1 cellular context compared by ENCODE assay signal in genomic region chr14:95157195-95157986, GRCh38.
TF ChIP-seq lines count a peak whose summit lies in the region.

DICER1 (minus strand) TSS chr14:95157529; CDS start chr14:95133458, 24,071 bp downstream.

TF ChIP-seq in HepG2, 621 proteins besides CTCF, POLR2A, EP300 and RAD21 (continued from another document and continues in another):
- TF ChIP-seq REST (IDR thresholded peaks at IDR 0.05; ENCODE audit: borderline replicate concordance in 1 of 2, low read depth in 1 of 2, low read length in 2 of 2) (peak in 1 of 2 experiments; percentile 38; a peak in 1 of 4 replicates), ZNF792 (CRISPR knock-in tag; IDR thresholded peaks at IDR 0.05) (peak; percentile 52; the same call in 1 of the 2 replicates), MTA3 (CRISPR knock-in tag; IDR thresholded peaks at IDR 0.05) (no peak), ZNF382 (CRISPR knock-in tag; IDR thresholded peaks at IDR 0.05; ENCODE audit: borderline replicate concordance) (no peak), ZNF782 (CRISPR knock-in tag; IDR thresholded peaks at IDR 0.05; ENCODE audit: borderline replicate concordance) (no peak; the same call in 1 of the 2 replicates), SYNCRIP (IDR thresholded peaks at IDR 0.05; ENCODE audit: insufficient read depth, low read depth, low read length) (no peak), NBN (conservative IDR thresholded peaks at IDR 0.05) (no peak), DNMT3B (CRISPR knock-in tag; conservative IDR thresholded peaks at IDR 0.05) (no peak), ZKSCAN1 (IDR thresholded peaks at IDR 0.05; ENCODE audit: low read length) (no peak), WIZ (CRISPR knock-in tag; IDR thresholded peaks at IDR 0.05) (no peak), ZNF800 (CRISPR knock-in tag; IDR thresholded peaks at IDR 0.05) (0 out of 2 replicates have a peak, but pooled peaks have one; percentile 23), ZC3H4 (CRISPR knock-in tag; IDR thresholded peaks at IDR 0.05; ENCODE audit: borderline replicate concordance) (no peak), ZC3H13 (CRISPR knock-in tag; IDR thresholded peaks at IDR 0.05) (peak; percentile 8; the same call in 1 of the 2 replicates), HDAC1 (CRISPR knock-in tag; IDR thresholded peaks at IDR 0.05) (peak; percentile 65), NFKB2 (CRISPR knock-in tag; IDR thresholded peaks at IDR 0.05; ENCODE audit: borderline replicate concordance) (no peak), ZNF709 (CRISPR knock-in tag; IDR thresholded peaks at IDR 0.05) (peak; percentile 64; the same call in 1 of the 2 replicates), FOSL2 (CRISPR knock-in tag; IDR thresholded peaks at IDR 0.05) (0 out of 2 replicates have a peak, but pooled peaks have one; percentile 17), ZNF546 (CRISPR knock-in tag; conservative IDR thresholded peaks at IDR 0.05) (no peak), ZNF644 (CRISPR knock-in tag; IDR thresholded peaks at IDR 0.05; ENCODE audit: low read depth) (no peak; the same call in 1 of the 2 replicates), POGZ (CRISPR knock-in tag; IDR thresholded peaks at IDR 0.05) (peak; percentile 60; the same call in 1 of the 2 replicates), HNF4A (CRISPR knock-in tag; IDR thresholded peaks at IDR 0.05) (0 out of 2 replicates have a peak, but pooled peaks have one; percentile 24), ZNF777 (CRISPR knock-in tag; IDR thresholded peaks at IDR 0.05) (0 out of 2 replicates have a peak, but pooled peaks have one; percentile 13), ZBTB3 (CRISPR knock-in tag; IDR thresholded peaks at IDR 0.05; ENCODE audit: borderline replicate concordance, low read depth) (no peak), CC2D1A (CRISPR knock-in tag; IDR thresholded peaks at IDR 0.05) (no peak), MXD4 (CRISPR knock-in tag; IDR thresholded peaks at IDR 0.05) (no peak), NFIB (CRISPR knock-in tag; IDR thresholded peaks at IDR 0.05; ENCODE audit: borderline replicate concordance) (no peak), ZNF749 (CRISPR knock-in tag; IDR thresholded peaks at IDR 0.05; ENCODE audit: borderline replicate concordance) (no peak), ERF (CRISPR knock-in tag; IDR thresholded peaks at IDR 0.05) (peak; percentile 27; the same call in 1 of the 2 replicates), PITX1 (CRISPR knock-in tag; IDR thresholded peaks at IDR 0.05) (peak; percentile 82), ZNF607 (CRISPR knock-in tag; IDR thresholded peaks at IDR 0.05; ENCODE audit: borderline replicate concordance) (no peak)
- TF ChIP-seq, protein P1, sequence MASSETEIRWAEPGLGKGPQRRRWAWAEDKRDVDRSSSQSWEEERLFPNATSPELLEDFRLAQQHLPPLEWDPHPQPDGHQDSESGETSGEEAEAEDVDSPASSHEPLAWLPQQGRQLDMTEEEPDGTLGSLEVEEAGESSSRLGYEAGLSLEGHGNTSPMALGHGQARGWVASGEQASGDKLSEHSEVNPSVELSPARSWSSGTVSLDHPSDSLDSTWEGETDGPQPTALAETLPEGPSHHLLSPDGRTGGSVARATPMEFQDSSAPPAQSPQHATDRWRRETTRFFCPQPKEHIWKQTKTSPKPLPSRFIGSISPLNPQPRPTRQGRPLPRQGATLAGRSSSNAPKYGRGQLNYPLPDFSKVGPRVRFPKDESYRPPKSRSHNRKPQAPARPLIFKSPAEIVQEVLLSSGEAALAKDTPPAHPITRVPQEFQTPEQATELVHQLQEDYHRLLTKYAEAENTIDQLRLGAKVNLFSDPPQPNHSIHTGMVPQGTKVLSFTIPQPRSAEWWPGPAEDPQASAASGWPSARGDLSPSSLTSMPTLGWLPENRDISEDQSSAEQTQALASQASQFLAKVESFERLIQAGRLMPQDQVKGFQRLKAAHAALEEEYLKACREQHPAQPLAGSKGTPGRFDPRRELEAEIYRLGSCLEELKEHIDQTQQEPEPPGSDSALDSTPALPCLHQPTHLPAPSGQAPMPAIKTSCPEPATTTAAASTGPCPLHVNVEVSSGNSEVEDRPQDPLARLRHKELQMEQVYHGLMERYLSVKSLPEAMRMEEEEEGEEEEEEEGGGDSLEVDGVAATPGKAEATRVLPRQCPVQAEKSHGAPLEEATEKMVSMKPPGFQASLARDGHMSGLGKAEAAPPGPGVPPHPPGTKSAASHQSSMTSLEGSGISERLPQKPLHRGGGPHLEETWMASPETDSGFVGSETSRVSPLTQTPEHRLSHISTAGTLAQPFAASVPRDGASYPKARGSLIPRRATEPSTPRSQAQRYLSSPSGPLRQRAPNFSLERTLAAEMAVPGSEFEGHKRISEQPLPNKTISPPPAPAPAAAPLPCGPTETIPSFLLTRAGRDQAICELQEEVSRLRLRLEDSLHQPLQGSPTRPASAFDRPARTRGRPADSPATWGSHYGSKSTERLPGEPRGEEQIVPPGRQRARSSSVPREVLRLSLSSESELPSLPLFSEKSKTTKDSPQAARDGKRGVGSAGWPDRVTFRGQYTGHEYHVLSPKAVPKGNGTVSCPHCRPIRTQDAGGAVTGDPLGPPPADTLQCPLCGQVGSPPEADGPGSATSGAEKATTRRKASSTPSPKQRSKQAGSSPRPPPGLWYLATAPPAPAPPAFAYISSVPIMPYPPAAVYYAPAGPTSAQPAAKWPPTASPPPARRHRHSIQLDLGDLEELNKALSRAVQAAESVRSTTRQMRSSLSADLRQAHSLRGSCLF (CRISPR knock-in tag; IDR thresholded peaks at IDR 0.05; ENCODE audit: borderline replicate concordance): no peak
- TF ChIP-seq, protein P2, sequence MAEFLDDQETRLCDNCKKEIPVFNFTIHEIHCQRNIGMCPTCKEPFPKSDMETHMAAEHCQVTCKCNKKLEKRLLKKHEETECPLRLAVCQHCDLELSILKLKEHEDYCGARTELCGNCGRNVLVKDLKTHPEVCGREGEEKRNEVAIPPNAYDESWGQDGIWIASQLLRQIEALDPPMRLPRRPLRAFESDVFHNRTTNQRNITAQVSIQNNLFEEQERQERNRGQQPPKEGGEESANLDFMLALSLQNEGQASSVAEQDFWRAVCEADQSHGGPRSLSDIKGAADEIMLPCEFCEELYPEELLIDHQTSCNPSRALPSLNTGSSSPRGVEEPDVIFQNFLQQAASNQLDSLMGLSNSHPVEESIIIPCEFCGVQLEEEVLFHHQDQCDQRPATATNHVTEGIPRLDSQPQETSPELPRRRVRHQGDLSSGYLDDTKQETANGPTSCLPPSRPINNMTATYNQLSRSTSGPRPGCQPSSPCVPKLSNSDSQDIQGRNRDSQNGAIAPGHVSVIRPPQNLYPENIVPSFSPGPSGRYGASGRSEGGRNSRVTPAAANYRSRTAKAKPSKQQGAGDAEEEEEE (CRISPR knock-in tag; IDR thresholded peaks at IDR 0.05; ENCODE audit: borderline replicate concordance): no peak
- TF ChIP-seq, protein P3, sequence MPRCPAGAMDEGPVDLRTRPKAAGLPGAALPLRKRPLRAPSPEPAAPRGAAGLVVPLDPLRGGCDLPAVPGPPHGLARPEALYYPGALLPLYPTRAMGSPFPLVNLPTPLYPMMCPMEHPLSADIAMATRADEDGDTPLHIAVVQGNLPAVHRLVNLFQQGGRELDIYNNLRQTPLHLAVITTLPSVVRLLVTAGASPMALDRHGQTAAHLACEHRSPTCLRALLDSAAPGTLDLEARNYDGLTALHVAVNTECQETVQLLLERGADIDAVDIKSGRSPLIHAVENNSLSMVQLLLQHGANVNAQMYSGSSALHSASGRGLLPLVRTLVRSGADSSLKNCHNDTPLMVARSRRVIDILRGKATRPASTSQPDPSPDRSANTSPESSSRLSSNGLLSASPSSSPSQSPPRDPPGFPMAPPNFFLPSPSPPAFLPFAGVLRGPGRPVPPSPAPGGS (CRISPR knock-in tag; IDR thresholded peaks at IDR 0.05): no peak; the same call in none of the 2 replicates
- TF ChIP-seq, protein P4, sequence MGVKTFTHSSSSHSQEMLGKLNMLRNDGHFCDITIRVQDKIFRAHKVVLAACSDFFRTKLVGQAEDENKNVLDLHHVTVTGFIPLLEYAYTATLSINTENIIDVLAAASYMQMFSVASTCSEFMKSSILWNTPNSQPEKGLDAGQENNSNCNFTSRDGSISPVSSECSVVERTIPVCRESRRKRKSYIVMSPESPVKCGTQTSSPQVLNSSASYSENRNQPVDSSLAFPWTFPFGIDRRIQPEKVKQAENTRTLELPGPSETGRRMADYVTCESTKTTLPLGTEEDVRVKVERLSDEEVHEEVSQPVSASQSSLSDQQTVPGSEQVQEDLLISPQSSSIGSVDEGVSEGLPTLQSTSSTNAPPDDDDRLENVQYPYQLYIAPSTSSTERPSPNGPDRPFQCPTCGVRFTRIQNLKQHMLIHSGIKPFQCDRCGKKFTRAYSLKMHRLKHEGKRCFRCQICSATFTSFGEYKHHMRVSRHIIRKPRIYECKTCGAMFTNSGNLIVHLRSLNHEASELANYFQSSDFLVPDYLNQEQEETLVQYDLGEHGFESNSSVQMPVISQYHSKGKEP (CRISPR knock-in tag; IDR thresholded peaks at IDR 0.05): no peak
- TF ChIP-seq, protein P5, sequence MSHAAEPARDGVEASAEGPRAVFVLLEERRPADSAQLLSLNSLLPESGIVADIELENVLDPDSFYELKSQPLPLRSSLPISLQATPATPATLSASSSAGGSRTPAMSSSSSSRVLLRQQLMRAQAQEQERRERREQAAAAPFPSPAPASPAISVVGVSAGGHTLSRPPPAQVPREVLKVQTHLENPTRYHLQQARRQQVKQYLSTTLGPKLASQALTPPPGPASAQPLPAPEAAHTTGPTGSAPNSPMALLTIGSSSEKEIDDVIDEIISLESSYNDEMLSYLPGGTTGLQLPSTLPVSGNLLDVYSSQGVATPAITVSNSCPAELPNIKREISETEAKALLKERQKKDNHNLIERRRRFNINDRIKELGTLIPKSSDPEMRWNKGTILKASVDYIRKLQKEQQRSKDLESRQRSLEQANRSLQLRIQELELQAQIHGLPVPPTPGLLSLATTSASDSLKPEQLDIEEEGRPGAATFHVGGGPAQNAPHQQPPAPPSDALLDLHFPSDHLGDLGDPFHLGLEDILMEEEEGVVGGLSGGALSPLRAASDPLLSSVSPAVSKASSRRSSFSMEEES (CRISPR knock-in tag; IDR thresholded peaks at IDR 0.05): no peak; the same call in 1 of the 2 replicates
- TF ChIP-seq, protein P6, sequence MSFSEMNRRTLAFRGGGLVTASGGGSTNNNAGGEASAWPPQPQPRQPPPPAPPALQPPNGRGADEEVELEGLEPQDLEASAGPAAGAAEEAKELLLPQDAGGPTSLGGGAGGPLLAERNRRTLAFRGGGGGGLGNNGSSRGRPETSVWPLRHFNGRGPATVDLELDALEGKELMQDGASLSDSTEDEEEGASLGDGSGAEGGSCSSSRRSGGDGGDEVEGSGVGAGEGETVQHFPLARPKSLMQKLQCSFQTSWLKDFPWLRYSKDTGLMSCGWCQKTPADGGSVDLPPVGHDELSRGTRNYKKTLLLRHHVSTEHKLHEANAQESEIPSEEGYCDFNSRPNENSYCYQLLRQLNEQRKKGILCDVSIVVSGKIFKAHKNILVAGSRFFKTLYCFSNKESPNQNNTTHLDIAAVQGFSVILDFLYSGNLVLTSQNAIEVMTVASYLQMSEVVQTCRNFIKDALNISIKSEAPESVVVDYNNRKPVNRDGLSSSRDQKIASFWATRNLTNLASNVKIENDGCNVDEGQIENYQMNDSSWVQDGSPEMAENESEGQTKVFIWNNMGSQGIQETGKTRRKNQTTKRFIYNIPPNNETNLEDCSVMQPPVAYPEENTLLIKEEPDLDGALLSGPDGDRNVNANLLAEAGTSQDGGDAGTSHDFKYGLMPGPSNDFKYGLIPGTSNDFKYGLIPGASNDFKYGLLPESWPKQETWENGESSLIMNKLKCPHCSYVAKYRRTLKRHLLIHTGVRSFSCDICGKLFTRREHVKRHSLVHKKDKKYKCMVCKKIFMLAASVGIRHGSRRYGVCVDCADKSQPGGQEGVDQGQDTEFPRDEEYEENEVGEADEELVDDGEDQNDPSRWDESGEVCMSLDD (CRISPR knock-in tag; IDR thresholded peaks at IDR 0.05; ENCODE audit: borderline replicate concordance): peak; percentile 52; the same call in 1 of the 2 replicates
- TF ChIP-seq, protein P7, sequence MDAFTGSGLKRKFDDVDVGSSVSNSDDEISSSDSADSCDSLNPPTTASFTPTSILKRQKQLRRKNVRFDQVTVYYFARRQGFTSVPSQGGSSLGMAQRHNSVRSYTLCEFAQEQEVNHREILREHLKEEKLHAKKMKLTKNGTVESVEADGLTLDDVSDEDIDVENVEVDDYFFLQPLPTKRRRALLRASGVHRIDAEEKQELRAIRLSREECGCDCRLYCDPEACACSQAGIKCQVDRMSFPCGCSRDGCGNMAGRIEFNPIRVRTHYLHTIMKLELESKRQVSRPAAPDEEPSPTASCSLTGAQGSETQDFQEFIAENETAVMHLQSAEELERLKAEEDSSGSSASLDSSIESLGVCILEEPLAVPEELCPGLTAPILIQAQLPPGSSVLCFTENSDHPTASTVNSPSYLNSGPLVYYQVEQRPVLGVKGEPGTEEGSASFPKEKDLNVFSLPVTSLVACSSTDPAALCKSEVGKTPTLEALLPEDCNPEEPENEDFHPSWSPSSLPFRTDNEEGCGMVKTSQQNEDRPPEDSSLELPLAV (CRISPR knock-in tag; conservative IDR thresholded peaks at IDR 0.05; ENCODE audit: low read depth): 0 out of 2 replicates have a peak, but pooled peaks have one; percentile 66
